In the genomic region with DNA sequence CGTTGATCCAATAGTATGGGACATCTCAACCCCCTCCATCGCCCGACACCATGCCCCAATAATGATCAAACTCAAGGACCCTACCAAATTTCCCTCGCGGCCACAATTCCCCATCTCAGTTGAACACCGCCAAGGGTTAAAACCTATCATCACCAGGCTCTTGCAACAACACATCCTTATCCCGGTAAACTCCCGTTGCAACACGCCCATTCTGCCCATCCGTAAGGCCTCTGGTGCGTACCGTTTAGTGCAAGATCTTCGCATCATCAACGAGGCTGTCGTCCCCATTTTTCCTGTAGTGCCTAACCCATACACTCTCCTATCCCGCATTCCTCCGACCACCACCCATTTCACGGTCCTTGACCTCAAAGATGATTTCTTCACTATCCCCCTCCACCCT, we compare ENCODE assay signal across 17 cellular contexts.
DNase-seq lines count a peak whose midpoint lies in the region; FAIRE-seq and TF ChIP-seq lines count a peak whose summit lies in the region.
"Had no signal": no experiment of that assay in that cellular context is flagged by ENCODE, and none has a peak within 500 bp of the region (broad histone marks: within the 10 kb centered on the region; RNA-seq: fewer than 3 reads in every experiment).

No MANE protein-coding gene starts in this region.

- no peaks in the 10 kb centered on the region for H3K4me1 Mint-ChIP-seq in endothelial cell (ENCODE audit: unreplicated experiment)
- H3K4me1 Mint-ChIP-seq: CD4-positive, CD25-positive, alpha-beta regulatory T cell; CD8-positive, alpha-beta memory T cell had no signal

- no peak overlapping the region for H2AFZ ChIP-seq in osteoblast (ENCODE audit: low read length)

- H4K20me1 ChIP-seq in osteoblast (ENCODE audit: insufficient read depth, low read length): no peaks in the 10 kb centered on the region

- no peaks in the 10 kb centered on the region for H3K9me3 ChIP-seq in osteoblast (ENCODE audit: low read depth, low read length)

- peaks cover 21% of the 10 kb centered on the region for H3K36me3 Mint-ChIP-seq in endothelial cell (ENCODE audit: low read depth, unreplicated experiment)
- H3K36me3 Mint-ChIP-seq: CD4-positive, CD25-positive, alpha-beta regulatory T cell; CD8-positive, alpha-beta memory T cell had no signal

- H3K79me2 ChIP-seq in osteoblast (ENCODE audit: insufficient read depth, low read length): no peaks in the 10 kb centered on the region

- DNase-seq in bronchial epithelial cell (ENCODE audit: low read depth) (no peak), endothelial cell (ENCODE audit: low spot score) (no peak), osteoblast (ENCODE audit: insufficient read length, low spot score, missing footprints) (peak; percentile 72), C1 segment of cervical spinal cord (lab: John Stamatoyannopoulos, UW) (no peak), NCI-H128 (lab: John Stamatoyannopoulos, UW; ENCODE audit: unreplicated experiment) (no peak)
- no peak for DNase-seq in activated CD4-positive, CD25-positive, alpha-beta regulatory T cell (lab: John Stamatoyannopoulos, UW)
- DNase-seq: Calu3; CD4-positive, CD25-positive, alpha-beta regulatory T cell; CD8-positive, alpha-beta memory T cell; COR-L47; DMS53; DMS79 treated with DMSO at 0.1 percent for 48 hours; GF-D8; GOT3; HCEC 1CT had no signal

- H3K27ac ChIP-seq in osteoblast (ENCODE audit: low read depth, low read length): no peak overlapping the region
- H3K27ac ChIP-seq: C4-2B had no signal

- no peaks in the 10 kb centered on the region for H3K36me3 ChIP-seq in bronchial epithelial cell (ENCODE audit: control insufficient read depth, insufficient read depth, low read length)
- H3K36me3 ChIP-seq in osteoblast (ENCODE audit: insufficient read depth, low read length): no peaks in the 10 kb centered on the region

- H3K4me2 ChIP-seq in osteoblast (ENCODE audit: insufficient read depth, low read length): no peak overlapping the region

- H3K27me3 ChIP-seq in bronchial epithelial cell (ENCODE audit: control insufficient read depth, insufficient read depth, low read length): no peaks in the 10 kb centered on the region
- no peaks in the 10 kb centered on the region for H3K27me3 ChIP-seq in osteoblast (ENCODE audit: insufficient read depth, low read length)

- peaks cover 14% of the 10 kb centered on the region for H3K27me3 Mint-ChIP-seq in endothelial cell (ENCODE audit: unreplicated experiment)
- H3K27me3 Mint-ChIP-seq: CD8-positive, alpha-beta memory T cell had no signal

- FAIRE-seq in bronchial epithelial cell (lab: Jason Lieb, UNC): peak; percentile 95
- FAIRE-seq: GM12892 had no signal

- H3K4me3 Mint-ChIP-seq in endothelial cell (ENCODE audit: unreplicated experiment): peak overlapping the region; percentile 51
- H3K4me3 Mint-ChIP-seq: CD4-positive, CD25-positive, alpha-beta regulatory T cell; CD8-positive, alpha-beta memory T cell had no signal

- H3K4me3 ChIP-seq in bronchial epithelial cell (ENCODE audit: low read depth, low read length) (no peak overlapping the region), osteoblast (ENCODE audit: insufficient read depth, low read length) (no peak overlapping the region)

- no peak for TF ChIP-seq CTCF in bronchial epithelial cell (IDR thresholded peaks at IDR 0.05; ENCODE audit: insufficient read depth, low read length, severe bottlenecking)
- TF ChIP-seq CTCF in endothelial cell (IDR thresholded peaks at IDR 0.05; ENCODE audit: unreplicated experiment): no peak
- TF ChIP-seq CTCF in osteoblast (IDR thresholded peaks at IDR 0.05; ENCODE audit: extremely low read depth, low read depth, low read length): no peak

- no peaks in the 10 kb centered on the region for H3K4me1 ChIP-seq in osteoblast (ENCODE audit: insufficient read depth, low read length)

- H3K27ac Mint-ChIP-seq in endothelial cell (ENCODE audit: unreplicated experiment): peak overlapping the region; percentile 30
- H3K27ac Mint-ChIP-seq: CD4-positive, CD25-positive, alpha-beta regulatory T cell had no signal

- H3K9me3 Mint-ChIP-seq in endothelial cell (ENCODE audit: unreplicated experiment): peaks cover 9% of the 10 kb centered on the region
